8 cellular contexts compared by ENCODE assay signal in the genomic region with DNA sequence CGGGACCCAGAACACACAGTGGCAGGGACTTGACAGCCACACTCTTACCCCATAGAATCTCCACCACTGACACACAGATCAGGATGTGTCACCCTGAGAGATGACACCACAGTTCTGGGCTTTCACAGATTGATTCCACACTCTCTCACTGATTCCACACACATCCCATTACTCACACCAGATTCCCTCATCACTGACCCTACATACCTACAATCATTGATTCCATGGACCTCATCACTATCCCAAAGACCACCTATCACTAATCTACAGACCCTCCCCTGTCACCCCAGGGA. TPM values are rescaled to one million over a fixed set of nuclear protein-coding genes. Genes with fewer than 3 reads are reported as not detected.
DNase-seq lines count a peak whose midpoint lies in the region; ATAC-seq and TF ChIP-seq lines count a peak whose summit lies in the region.

No MANE protein-coding gene starts in this region.

- H3K36me3 Mint-ChIP-seq in activated T-helper 2 cell treated with anti-CD3 and anti-CD28 coated beads, Interferon-gamma antibody, Interleukin-2, Interleukin-4, amounts not matched to agents 10 μg/mL and 5 μg/mL and 100 μg/mL, durations not matched to agents 14 hours and 24 hours and 36 hours (ENCODE audit: low read depth): peaks cover 5% of the 10 kb centered on the region

- peak overlapping the region in 1 of 2 donors; percentile 56 for H3K9ac ChIP-seq in mucosa of rectum (ENCODE audit: low read depth in 1 of 2, low read length in 2 of 2)

- no peaks in the 10 kb centered on the region for H3K27me3 ChIP-seq in left ventricle myocardium inferior (ENCODE audit: low read depth)
- H3K27me3 ChIP-seq in mucosa of rectum (ENCODE audit: control insufficient read depth in 2 of 2, insufficient read depth in 2 of 2, low read length in 2 of 2): no peaks in the 10 kb centered on the region
- H3K27me3 ChIP-seq in thyroid gland: no peaks in the 10 kb centered on the region
- H3K27me3 ChIP-seq in ovary: no peaks in the 10 kb centered on the region

- peaks cover 29% of the 10 kb centered on the region for H3K4me1 ChIP-seq in left ventricle myocardium inferior
- peaks cover 0 to 2% of the 10 kb centered on the region in 2 donors for H3K4me1 ChIP-seq in mucosa of rectum (ENCODE audit: control insufficient read depth in 2 of 2, insufficient read depth in 2 of 2, low read length in 2 of 2)
- peaks cover 12% of the 10 kb centered on the region in 2 donors for H3K4me1 ChIP-seq in thyroid gland
- H3K4me1 ChIP-seq in ovary (ENCODE audit: insufficient read depth): peaks cover 1% of the 10 kb centered on the region

- H3K4me3 ChIP-seq in left ventricle myocardium inferior (peak overlapping the region; percentile 63), mucosa of rectum (ENCODE audit: low read length in 2 of 2) (peak overlapping the region; percentile 64 to 70), thyroid gland (replicated peaks in 1 of 3) (peak overlapping the region in 1 of 3 donors; percentile 21), ovary (no peak overlapping the region)

- peaks cover 21% of the 10 kb centered on the region for H3K9me3 Mint-ChIP-seq in activated T-helper 2 cell treated with anti-CD3 and anti-CD28 coated beads, Interferon-gamma antibody, Interleukin-2, Interleukin-4, amounts not matched to agents 10 μg/mL and 5 μg/mL and 100 μg/mL, durations not matched to agents 14 hours and 24 hours and 36 hours

- intact Hi-C loops in left ventricle myocardium inferior (cut with micrococcal nuclease): loop anchor here (10.0 kb wide), 1 partner anchor 152 kb away; the partner anchor contains the start of genes ZNF569 and ZNF570
- intact Hi-C loops in left cardiac atrium (cut with DNase I): no loop called here
- intact Hi-C loops in activated T-helper 2 cell treated with anti-CD3 and anti-CD28 coated beads, Interferon-gamma antibody, Interleukin-2, Interleukin-4, amounts not matched to agents 10 μg/mL and 5 μg/mL and 100 μg/mL, durations not matched to agents 14 hours and 24 hours and 36 hours (cut with micrococcal nuclease): no loop called here
- intact Hi-C loops in thyroid gland (cut with DNase I): no loop called here
- intact Hi-C loops in ovary (cut with DNase I): no loop called here

- ATAC-seq in left cardiac atrium: no peak

- H3K4me3 Mint-ChIP-seq in activated T-helper 2 cell treated with anti-CD3 and anti-CD28 coated beads, Interferon-gamma antibody, Interleukin-2, Interleukin-4, amounts not matched to agents 10 μg/mL and 5 μg/mL and 100 μg/mL, durations not matched to agents 14 hours and 24 hours and 36 hours (ENCODE audit: low read depth): peak overlapping the region; percentile 27

- H3K9me3 ChIP-seq in left ventricle myocardium inferior (replicated peaks) (peaks cover 10% of the 10 kb centered on the region), mucosa of rectum (ENCODE audit: control insufficient read depth in 2 of 2, low read length in 2 of 2) (no peaks in the 10 kb centered on the region), thyroid gland (no peaks in the 10 kb centered on the region), ovary (no peaks in the 10 kb centered on the region)

- 60 to 64% methylated on average over 1 of the region's 1 CpG for WGBS in thyroid gland, 2 donors
- 79 to 90% (median 89%) methylated on average over 1 of the region's 1 CpG for WGBS in ovary, 3 donors

- no peak overlapping the region for H3K27ac Mint-ChIP-seq in activated T-helper 2 cell treated with anti-CD3 and anti-CD28 coated beads, Interferon-gamma antibody, Interleukin-2, Interleukin-4, amounts not matched to agents 10 μg/mL and 5 μg/mL and 100 μg/mL, durations not matched to agents 14 hours and 24 hours and 36 hours

- H3K36me3 ChIP-seq in left ventricle myocardium inferior (no peaks in the 10 kb centered on the region), mucosa of rectum (ENCODE audit: control insufficient read depth in 2 of 2, insufficient read depth in 2 of 2, low read length in 2 of 2) (no peaks in the 10 kb centered on the region), thyroid gland (no peaks in the 10 kb centered on the region), ovary (no peaks in the 10 kb centered on the region)

- no peaks in the 10 kb centered on the region for H3K27me3 Mint-ChIP-seq in activated T-helper 2 cell treated with anti-CD3 and anti-CD28 coated beads, Interferon-gamma antibody, Interleukin-2, Interleukin-4, amounts not matched to agents 10 μg/mL and 5 μg/mL and 100 μg/mL, durations not matched to agents 14 hours and 24 hours and 36 hours (ENCODE audit: low read depth)

- TF ChIP-seq CTCF in left ventricle myocardium inferior (IDR thresholded peaks at IDR 0.05; ENCODE audit: borderline replicate concordance) (no peak), thyroid gland (IDR thresholded peaks at IDR 0.05) (no peak), ovary (IDR thresholded peaks at IDR 0.05) (no peak)

- TF ChIP-seq POLR2A in thyroid gland (IDR thresholded peaks at IDR 0.05) (no peak), ovary (IDR thresholded peaks at IDR 0.05) (no peak)

- TF ChIP-seq EP300 in ovary (IDR thresholded peaks at IDR 0.05): no peak

- H3K27ac ChIP-seq in left ventricle myocardium inferior (replicated peaks) (peak overlapping the region; percentile 69), mucosa of rectum (ENCODE audit: low read depth in 2 of 2, low read length in 2 of 2) (peak overlapping the region in 1 of 2 donors; percentile 35), thyroid gland (peak overlapping the region in 2 of 3 donors; percentile 45 to 63), ovary (no peak overlapping the region)

- peaks cover 13% of the 10 kb centered on the region for H3K4me1 Mint-ChIP-seq in activated T-helper 2 cell treated with anti-CD3 and anti-CD28 coated beads, Interferon-gamma antibody, Interleukin-2, Interleukin-4, amounts not matched to agents 10 μg/mL and 5 μg/mL and 100 μg/mL, durations not matched to agents 14 hours and 24 hours and 36 hours (ENCODE audit: low read depth)

- DNase-seq in left ventricle myocardium inferior (no peak), left cardiac atrium (no peak), thyroid gland (no peak), NCI-H446 treated with DMSO at 0.1 percent for 48 hours (lab: John Stamatoyannopoulos, UW) (no peak), COLO668 (lab: John Stamatoyannopoulos, UW; ENCODE audit: unreplicated experiment) (no peak), ovary (no peak)
- no peak for DNase-seq in activated T-helper 2 cell treated with anti-CD3 and anti-CD28 coated beads, Interferon-gamma antibody, Interleukin-2, Interleukin-4, amounts not matched to agents 10 μg/mL and 5 μg/mL and 100 μg/mL, durations not matched to agents 14 hours and 24 hours and 36 hours (ENCODE audit: low spot score)

RNA-seq across cellular contexts. Expression of gene ZNF527, which starts 57.6 kb away (rescaled TPM):
- total RNA-seq in left ventricle myocardium inferior (6.2 TPM), left cardiac atrium (1 to 10 TPM; 6.1 to 7.1 TPM), thyroid gland (10 to 100 TPM; 11.6 to 16.4 (median 12.9) TPM), ovary (10 to 100 TPM in 1 of 7 donors, 1 to 10 TPM in 6; 6.1 to 11.5 (median 7.6) TPM)
- total RNA-seq in activated T-helper 2 cell treated with anti-CD3 and anti-CD28 coated beads, Interferon-gamma antibody, Interleukin-2, Interleukin-4, amounts not matched to agents 10 μg/mL and 5 μg/mL and 100 μg/mL, durations not matched to agents 14 hours and 24 hours and 36 hours: 3.2 TPM in 2 replicates
- 1 to 10 TPM; 4.8 to 6.1 TPM for polyA plus RNA-seq in ovary

Comparison
In these comparisons a context has a peak if more than half of its experiments do, and no peak if none do; other contexts are left out.
1. H3K27ac ChIP-seq: peak in left ventricle myocardium inferior (single experiment) and thyroid gland (2 of 3); none in ovary (0 of 2).